ENCODE assay signal across 7 cellular contexts in the genomic region with DNA sequence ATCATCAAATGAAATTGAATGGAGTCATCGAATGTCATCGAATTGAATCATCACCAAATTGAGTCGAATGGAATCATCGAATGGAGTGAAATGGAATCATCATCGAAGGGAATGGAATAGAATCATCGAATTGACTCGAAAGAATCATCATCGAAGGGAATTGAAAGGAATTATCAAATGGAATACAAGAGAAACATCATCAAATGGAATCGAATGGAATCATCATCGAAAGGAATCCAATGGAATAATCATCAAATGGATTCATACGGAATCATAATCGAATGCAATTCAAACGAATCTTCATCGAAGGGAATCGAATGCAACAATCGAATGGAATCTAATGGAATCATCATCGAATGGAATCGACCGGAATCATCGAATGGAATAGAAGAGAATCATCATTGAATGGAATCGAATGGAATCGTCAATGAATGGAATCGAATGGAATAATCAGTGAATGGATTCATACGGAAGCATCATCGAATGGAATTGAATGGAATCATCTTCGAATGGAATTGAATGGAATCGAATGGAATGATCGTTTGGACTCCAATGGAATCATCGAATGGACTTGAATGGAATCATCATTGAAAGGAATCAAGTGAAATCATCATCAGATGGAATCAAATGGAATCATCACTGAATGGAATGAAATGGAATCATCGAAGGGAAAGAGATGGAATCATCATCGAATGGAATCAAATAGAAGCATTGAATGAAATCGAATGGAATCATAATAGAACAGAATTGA.
DNase-seq lines count a peak whose midpoint lies in the region; FAIRE-seq and TF ChIP-seq lines count a peak whose summit lies in the region.
"Not testable (repeated sequence)": the region's sequence is repeated elsewhere in the genome, so short reads cannot be mapped to it uniquely, and the experiment has no call there.

No MANE protein-coding gene starts in this region.

- not testable (repeated sequence) for H3K4me2 ChIP-seq in keratinocyte (ENCODE audit: control insufficient read depth, extremely low read depth, insufficient read depth, low read depth, low read length); neural progenitor cell

- intact Hi-C loops in activated CD4-positive, alpha-beta T cell treated with anti-CD3 and anti-CD28 coated beads, Interleukin-2, amount 10 ng/mL, durations not matched to agents 24 days and 14 days (cut with micrococcal nuclease): not testable (repeated sequence)

- H3K27ac Mint-ChIP-seq in activated CD4-positive, alpha-beta T cell treated with anti-CD3 and anti-CD28 coated beads, Interleukin-2, amount 10 ng/mL, durations not matched to agents 24 days and 14 days; neural progenitor cell: not testable (repeated sequence)

- not testable (repeated sequence) for H2AFZ ChIP-seq in keratinocyte (ENCODE audit: control insufficient read depth, low read length); neural progenitor cell (replicated peaks)

- H3K4me3 ChIP-seq in fibroblast of mammary gland (ENCODE audit: control insufficient read depth, low read depth, low read length); keratinocyte (ENCODE audit: control insufficient read depth in 2 of 3, extremely low read depth in 1 of 3, insufficient read depth in 2 of 3, low read depth in 1 of 3, low read length in 3 of 3); neural progenitor cell: not testable (repeated sequence)

- TF ChIP-seq CTCF in fibroblast of mammary gland (conservative IDR thresholded peaks at IDR 0.05; ENCODE audit: control insufficient read depth, insufficient read depth, low read depth, low read length); keratinocyte (optimal IDR thresholded peaks at IDR 0.05 in 1 of 3, IDR thresholded peaks at IDR 0.05 in 1 of 3, conservative IDR thresholded peaks at IDR 0.05 in 1 of 3; ENCODE audit: extremely low read depth in 1 of 3, insufficient read depth in 2 of 3, low read length in 3 of 3); neural progenitor cell (IDR thresholded peaks at IDR 0.05): not testable (repeated sequence)

- not testable (repeated sequence) for H3K27me3 Mint-ChIP-seq in activated CD4-positive, alpha-beta T cell treated with anti-CD3 and anti-CD28 coated beads, Interleukin-2, amount 10 ng/mL, durations not matched to agents 24 days and 14 days; neural progenitor cell (ENCODE audit: insufficient read depth, low read depth)

- not testable (repeated sequence) for H3K4me1 Mint-ChIP-seq in activated CD4-positive, alpha-beta T cell treated with anti-CD3 and anti-CD28 coated beads, Interleukin-2, amount 10 ng/mL, durations not matched to agents 24 days and 14 days; neural progenitor cell

- H3K9me3 Mint-ChIP-seq in activated CD4-positive, alpha-beta T cell treated with anti-CD3 and anti-CD28 coated beads, Interleukin-2, amount 10 ng/mL, durations not matched to agents 24 days and 14 days: not testable (repeated sequence)
- H3K9me3 Mint-ChIP-seq in neural progenitor cell: peaks cover 24% of the 10 kb centered on the region

- H3K79me2 ChIP-seq in keratinocyte (ENCODE audit: control insufficient read depth, insufficient read depth, low read length); neural progenitor cell (ENCODE audit: low read depth): not testable (repeated sequence)

- H3K27me3 ChIP-seq in keratinocyte (ENCODE audit: control insufficient read depth, extremely low read depth, insufficient read depth, low read length); neural progenitor cell: not testable (repeated sequence)

- H3K36me3 ChIP-seq in keratinocyte (ENCODE audit: control insufficient read depth in 2 of 2, extremely low read depth in 1 of 2, insufficient read depth in 2 of 2, low read length in 2 of 2); neural progenitor cell: not testable (repeated sequence)

- not testable (repeated sequence) for H3F3A ChIP-seq in neural progenitor cell (ENCODE audit: low read depth)

- DNase-seq in EL (peak; percentile 7), M059J (ENCODE audit: low read depth) (peak; percentile 37), fibroblast of mammary gland (ENCODE audit: low read depth) (peak; percentile 61), keratinocyte (ENCODE audit: low read depth, low spot score) (peak; percentile 67), neural progenitor cell (ENCODE audit: low spot score) (peak; percentile 51)
- DNase-seq in activated CD4-positive, alpha-beta T cell treated with anti-CD3 and anti-CD28 coated beads, Interleukin-2, amount 10 ng/mL, durations not matched to agents 24 days and 14 days: peak; percentile 70
- peak; percentile 25 for DNase-seq in central memory CD4-positive, alpha-beta T cell

- H3K4me3 Mint-ChIP-seq in activated CD4-positive, alpha-beta T cell treated with anti-CD3 and anti-CD28 coated beads, Interleukin-2, amount 10 ng/mL, durations not matched to agents 24 days and 14 days; neural progenitor cell: not testable (repeated sequence)

- FAIRE-seq in keratinocyte (lab: Jason Lieb, UNC): not testable (repeated sequence)

- H3K9me1 ChIP-seq in keratinocyte (ENCODE audit: control insufficient read depth, extremely low read depth, insufficient read depth, low read length): not testable (repeated sequence)

- H3K9ac ChIP-seq in keratinocyte (ENCODE audit: control insufficient read depth, extremely low read depth, insufficient read depth, low read length); neural progenitor cell: not testable (repeated sequence)

- H3K4me1 ChIP-seq in keratinocyte (ENCODE audit: control insufficient read depth, extremely low read depth, insufficient read depth, low read length); neural progenitor cell: not testable (repeated sequence)

- H3K36me3 Mint-ChIP-seq in activated CD4-positive, alpha-beta T cell treated with anti-CD3 and anti-CD28 coated beads, Interleukin-2, amount 10 ng/mL, durations not matched to agents 24 days and 14 days (ENCODE audit: low read depth); neural progenitor cell: not testable (repeated sequence)

- dilution Hi-C loops in keratinocyte (cut with MboI; ENCODE audit: extremely low pct_ligation_motif_present, low sequenced_read_pairs): not testable (repeated sequence)

- not testable (repeated sequence) for H4K20me1 ChIP-seq in keratinocyte (ENCODE audit: control insufficient read depth, extremely low read depth, insufficient read depth, low read length); neural progenitor cell (ENCODE audit: low read depth)

- H3K27ac ChIP-seq in keratinocyte (ENCODE audit: control insufficient read depth, insufficient read depth, low read length); neural progenitor cell: not testable (repeated sequence)

- not testable (repeated sequence) for H3K9me3 ChIP-seq in keratinocyte (ENCODE audit: control insufficient read depth, low read depth, low read length)
- peaks cover 26% of the 10 kb centered on the region for H3K9me3 ChIP-seq in neural progenitor cell (ENCODE audit: low read depth)

Comparison
In these comparisons a context has a peak if more than half of its experiments do, and no peak if none do; other contexts are left out.
1. DNase-seq: peak in every context shown above with its lines; median percentile 70 in activated CD4-positive, alpha-beta T cell treated with anti-CD3 and anti-CD28 coated beads, Interleukin-2, amount 10 ng/mL, durations not matched to agents 24 days and 14 days; 67 in keratinocyte; 61 in fibroblast of mammary gland; 51 in neural progenitor cell; 37 in M059J; 25 in central memory CD4-positive, alpha-beta T cell; 7 in EL.